Comparison of ENCODE assay signal across 16 cellular contexts in genomic region chr1:198669771-198670170, GRCh38. TPM values are rescaled to one million over a fixed set of nuclear protein-coding genes. Genes with fewer than 3 reads are reported as not detected.
DNase-seq lines count a peak whose midpoint lies in the region; ATAC-seq and TF ChIP-seq lines count a peak whose summit lies in the region.
"Had no signal": no experiment of that assay in that cellular context is flagged by ENCODE, and none has a peak within 500 bp of the region (broad histone marks: within the 10 kb centered on the region; RNA-seq: fewer than 3 reads in every experiment).

No MANE protein-coding gene starts in this region.

- H3K9me3 ChIP-seq in Karpas-422 (ENCODE audit: low read length) (no peaks in the 10 kb centered on the region), osteoblast (ENCODE audit: low read depth, low read length) (no peaks in the 10 kb centered on the region), lower lobe of right lung (no peaks in the 10 kb centered on the region)
- H3K9me3 ChIP-seq: body of pancreas had no signal

- H3K9ac ChIP-seq in Karpas-422 (ENCODE audit: low read length) = peak overlapping the region; percentile 66

- peak overlapping the region; percentile 99 for H3K27ac ChIP-seq in Karpas-422 (ENCODE audit: low read length)
- peak overlapping the region; percentile 89 for H3K27ac ChIP-seq in osteoblast (ENCODE audit: low read depth, low read length)
- H3K27ac ChIP-seq in brain microvascular endothelial cell = no peak overlapping the region
- H3K27ac ChIP-seq in lower lobe of right lung = no peak overlapping the region
- H3K27ac ChIP-seq: body of pancreas had no signal

- H3K27me3 ChIP-seq in Karpas-422 (ENCODE audit: low read length) (no peaks in the 10 kb centered on the region), osteoblast (ENCODE audit: insufficient read depth, low read length) (no peaks in the 10 kb centered on the region), brain microvascular endothelial cell (replicated peaks) (no peaks in the 10 kb centered on the region), lower lobe of right lung (ENCODE audit: low read depth) (no peaks in the 10 kb centered on the region)
- H3K27me3 ChIP-seq: body of pancreas had no signal

- peaks cover 4% of the 10 kb centered on the region for H3K9me3 Mint-ChIP-seq in activated CD4-positive, alpha-beta T cell treated with anti-CD3 and anti-CD28 coated beads, Interleukin-2, amount 10 ng/mL, durations not matched to agents 24 days and 14 days
- H3K9me3 Mint-ChIP-seq in activated naive CD8-positive, alpha-beta T cell treated with anti-CD3 and anti-CD28 coated beads for 36 hours = peaks cover 1% of the 10 kb centered on the region

- peak overlapping the region; percentile 73 for H3K4me3 Mint-ChIP-seq in activated CD4-positive, alpha-beta T cell treated with anti-CD3 and anti-CD28 coated beads, Interleukin-2, amount 10 ng/mL, durations not matched to agents 24 days and 14 days
- peak overlapping the region; percentile 40 for H3K4me3 Mint-ChIP-seq in activated naive CD8-positive, alpha-beta T cell treated with anti-CD3 and anti-CD28 coated beads for 36 hours

- H4K20me1 ChIP-seq in Karpas-422 (ENCODE audit: insufficient read depth, low read depth, low read length) (no peaks in the 10 kb centered on the region), osteoblast (ENCODE audit: insufficient read depth, low read length) (no peaks in the 10 kb centered on the region)

- H3K36me3 ChIP-seq in Karpas-422 (ENCODE audit: insufficient read depth, low read length) (peaks cover 53% of the 10 kb centered on the region), osteoblast (ENCODE audit: insufficient read depth, low read length) (no peaks in the 10 kb centered on the region), brain microvascular endothelial cell (replicated peaks) (no peaks in the 10 kb centered on the region), lower lobe of right lung (no peaks in the 10 kb centered on the region)

- intact Hi-C loops in activated CD4-positive, alpha-beta T cell treated with anti-CD3 and anti-CD28 coated beads, Interleukin-2, amount 10 ng/mL, durations not matched to agents 24 days and 14 days (cut with micrococcal nuclease) = loop anchor here (1.0 kb wide), 2 partner anchors 11 to 12 kb away; no protein-coding TSS in a partner anchor
- intact Hi-C loops in lower lobe of right lung (cut with DNase I) = no loop called here

- in situ Hi-C loops in brain microvascular endothelial cell (cut with HindIII; ENCODE audit: low pct_ligation_motif_present, low sequenced_read_pairs) = no loop called here

- H3K79me2 ChIP-seq in Karpas-422 (ENCODE audit: low read length) (peaks cover 70% of the 10 kb centered on the region), osteoblast (ENCODE audit: insufficient read depth, low read length) (no peaks in the 10 kb centered on the region)

- peak overlapping the region; percentile 19; the same call in 1 of the 2 replicates for H3K4me3 ChIP-seq in Karpas-422 (ENCODE audit: low read length)
- H3K4me3 ChIP-seq in osteoblast (ENCODE audit: insufficient read depth, low read length) = no peak overlapping the region
- H3K4me3 ChIP-seq in brain microvascular endothelial cell (ENCODE audit: low read depth, low read length) = no peak overlapping the region
- H3K4me3 ChIP-seq in lower lobe of right lung = no peak overlapping the region
- H3K4me3 ChIP-seq: body of pancreas had no signal

- peaks cover 77% of the 10 kb centered on the region for H3K4me1 Mint-ChIP-seq in activated CD4-positive, alpha-beta T cell treated with anti-CD3 and anti-CD28 coated beads, Interleukin-2, amount 10 ng/mL, durations not matched to agents 24 days and 14 days
- H3K4me1 Mint-ChIP-seq in activated naive CD8-positive, alpha-beta T cell treated with anti-CD3 and anti-CD28 coated beads for 36 hours = peaks cover 76% of the 10 kb centered on the region

- H2AFZ ChIP-seq in Karpas-422 (ENCODE audit: low read length) (no peak overlapping the region), osteoblast (ENCODE audit: low read length) (no peak overlapping the region)

- ATAC-seq in lower lobe of right lung = no peak

- H3K27me3 Mint-ChIP-seq in activated CD4-positive, alpha-beta T cell treated with anti-CD3 and anti-CD28 coated beads, Interleukin-2, amount 10 ng/mL, durations not matched to agents 24 days and 14 days = no peaks in the 10 kb centered on the region
- no peaks in the 10 kb centered on the region for H3K27me3 Mint-ChIP-seq in activated naive CD8-positive, alpha-beta T cell treated with anti-CD3 and anti-CD28 coated beads for 36 hours

- H3K4me2 ChIP-seq in Karpas-422 (ENCODE audit: low read depth, low read length, poor library complexity, severe bottlenecking) (peak overlapping the region; percentile 71), osteoblast (ENCODE audit: insufficient read depth, low read length) (no peak overlapping the region)

- peak overlapping the region; percentile 94 for H3K27ac Mint-ChIP-seq in activated CD4-positive, alpha-beta T cell treated with anti-CD3 and anti-CD28 coated beads, Interleukin-2, amount 10 ng/mL, durations not matched to agents 24 days and 14 days
- H3K27ac Mint-ChIP-seq in activated naive CD8-positive, alpha-beta T cell treated with anti-CD3 and anti-CD28 coated beads for 36 hours = peak overlapping the region; percentile 92

- TF ChIP-seq CTCF in osteoblast (IDR thresholded peaks at IDR 0.05; ENCODE audit: extremely low read depth, low read depth, low read length) (no peak), brain microvascular endothelial cell (IDR thresholded peaks at IDR 0.05; ENCODE audit: low read depth, low read length, missing control alignments) (no peak), lower lobe of right lung (IDR thresholded peaks at IDR 0.05) (no peak)

- H3K4me1 ChIP-seq in Karpas-422 (ENCODE audit: low read length) (peaks cover 88% of the 10 kb centered on the region), osteoblast (ENCODE audit: insufficient read depth, low read length) (peaks cover 55% of the 10 kb centered on the region), lower lobe of right lung (no peaks in the 10 kb centered on the region)
- H3K4me1 ChIP-seq: body of pancreas had no signal

- DNase-seq in activated CD4-positive, alpha-beta T cell treated with anti-CD3 and anti-CD28 coated beads, Interleukin-2, amount 10 ng/mL, durations not matched to agents 24 days and 14 days = no peak
- no peak for DNase-seq in activated CD4-positive, alpha-beta T cell treated with anti-CD3 and anti-CD28 coated beads for 48 hours
- DNase-seq in Karpas-422 (peak; percentile 93), osteoblast (ENCODE audit: insufficient read length, low spot score, missing footprints) (no peak), brain microvascular endothelial cell (no peak), lower lobe of right lung (no peak), T-helper 9 cell (no peak)
- no peak for DNase-seq in activated naive CD8-positive, alpha-beta T cell treated with anti-CD3 and anti-CD28 coated beads for 36 hours
- DNase-seq: body of pancreas; effector CD8-positive, alpha-beta T cell; GOT3; NCI-H146; NCI-H510A treated with DMSO at 0.1 percent for 48 hours; occipital lobe had no signal

- peaks cover 61% of the 10 kb centered on the region for H3K36me3 Mint-ChIP-seq in activated CD4-positive, alpha-beta T cell treated with anti-CD3 and anti-CD28 coated beads, Interleukin-2, amount 10 ng/mL, durations not matched to agents 24 days and 14 days (ENCODE audit: low read depth)
- peaks cover 71% of the 10 kb centered on the region for H3K36me3 Mint-ChIP-seq in activated naive CD8-positive, alpha-beta T cell treated with anti-CD3 and anti-CD28 coated beads for 36 hours

- no peaks in the 10 kb centered on the region for H3K9me2 ChIP-seq in Karpas-422 (replicated peaks; ENCODE audit: insufficient read depth, low read length)

RNA-seq across cellular contexts. Expression of gene PTPRC, which starts 30.9 kb away (rescaled TPM):
- 436 and 438 TPM in 2 replicates for total RNA-seq in activated CD4-positive, alpha-beta T cell treated with anti-CD3 and anti-CD28 coated beads, Interleukin-2, amount 10 ng/mL, durations not matched to agents 24 days and 14 days
- 367 and 812 TPM in 2 replicates for total RNA-seq in Karpas-422 (2014; rRNA removed; shearing (Covaris generic); ENCODE audit: low replicate concordance)
- 100 to 1,000 TPM; 421 to 422 TPM for total RNA-seq in activated naive CD8-positive, alpha-beta T cell treated with anti-CD3 and anti-CD28 coated beads for 36 hours
- total RNA-seq in osteoblast (under 0.01 and 1.1 TPM in 2 replicates), lower lobe of right lung (214 TPM)
- total RNA-seq: A673, lung microvascular endothelial cell had no signal

Comparison
In these comparisons a context has a peak if more than half of its experiments do, and no peak if none do; other contexts are left out.
1. H3K27ac ChIP-seq: peak in Karpas-422 (single experiment) and osteoblast (single experiment); none in brain microvascular endothelial cell (single experiment) and lower lobe of right lung (single experiment).
2. RNA of gene PTPRC, which starts 30.9 kb away (total RNA-seq): 367 to 812 TPM in Karpas-422, 436 to 438 TPM in activated CD4-positive, alpha-beta T cell treated with anti-CD3 and anti-CD28 coated beads, Interleukin-2, amount 10 ng/mL, durations not matched to agents 24 days and 14 days, 421 to 422 TPM in activated naive CD8-positive, alpha-beta T cell treated with anti-CD3 and anti-CD28 coated beads for 36 hours and 214 TPM in lower lobe of right lung (single experiment); under 0.01 to 1.1 TPM in osteoblast; every median in the first group is over 100 times any median in the second.